Comparison of ENCODE assay signal across 8 cellular contexts in genomic region chr15:48285329-48286214, GRCh38. TPM values are rescaled to one million over a fixed set of nuclear protein-coding genes. Genes with fewer than 3 reads are reported as not detected.
DNase-seq lines count a peak whose midpoint lies in the region; ATAC-seq and TF ChIP-seq lines count a peak whose summit lies in the region.

No MANE protein-coding gene starts in this region.

- no TSS peak for BruUV-seq in PC-3 (replicated peaks; lab: Mats Ljungman, UMichigan)

- H3K27ac Mint-ChIP-seq in activated naive CD8-positive, alpha-beta T cell treated with anti-CD3 and anti-CD28 coated beads, Interleukin-2, amount 50 U/mL, for 24 hours = no peak overlapping the region

- H3K4me1 ChIP-seq in PC-3 (ENCODE audit: insufficient read depth, low read length) (peaks cover 7% of the 10 kb centered on the region), heart left ventricle (peaks cover 0 to 22% (median 0%) of the 10 kb centered on the region in 12 donors), prostate gland (replicated peaks) (no peaks in the 10 kb centered on the region)

- H3K36me3 Mint-ChIP-seq in activated naive CD8-positive, alpha-beta T cell treated with anti-CD3 and anti-CD28 coated beads, Interleukin-2, amount 50 U/mL, for 24 hours (ENCODE audit: low read depth) = no peaks in the 10 kb centered on the region

- peak; percentile 76 for TF ChIP-seq CTCF in PC-3 (conservative IDR thresholded peaks at IDR 0.05; ENCODE audit: low read depth, low read length)
- TF ChIP-seq CTCF in heart left ventricle (IDR thresholded peaks at IDR 0.05) = peak; percentile 59 to 84 (median 72)
- peak in 3 of 4 experiments; percentile 69 to 74 (median 70) for TF ChIP-seq CTCF in prostate gland (IDR thresholded peaks at IDR 0.05)

- WGBS in heart left ventricle, 4 donors = 24 to 27% (median 25%) methylated on average over 14 of the region's 14 CpGs
- 12% methylated on average over 14 of the region's 14 CpGs for WGBS in prostate gland

- no peak overlapping the region for H3K4me3 Mint-ChIP-seq in activated naive CD8-positive, alpha-beta T cell treated with anti-CD3 and anti-CD28 coated beads, Interleukin-2, amount 50 U/mL, for 24 hours

- no peaks in the 10 kb centered on the region for H3K4me1 Mint-ChIP-seq in activated naive CD8-positive, alpha-beta T cell treated with anti-CD3 and anti-CD28 coated beads, Interleukin-2, amount 50 U/mL, for 24 hours

- H3K9me3 ChIP-seq in PC-3 (ENCODE audit: low read length) = no peaks in the 10 kb centered on the region
- no peaks in the 10 kb centered on the region for H3K9me3 ChIP-seq in heart left ventricle
- H3K9me3 ChIP-seq in prostate gland = no peaks in the 10 kb centered on the region

- TF ChIP-seq POLR2A in heart left ventricle (IDR thresholded peaks at IDR 0.05) (no peak), prostate gland (IDR thresholded peaks at IDR 0.05) (no peak)

- no peaks in the 10 kb centered on the region for H3F3A ChIP-seq in PC-3 (ENCODE audit: low read length, unreplicated experiment)

- CTCF ChIA-PET in PC-3 (lab: Charles Lee) = interaction anchor here (0.6 to 1.6 kb wide), 5 partner anchors 173 to 1100 kb away, joined by 3 to 5 read pairs (median 3); no protein-coding TSS in a partner anchor

- peak overlapping the region; percentile 80 for H3K4me2 ChIP-seq in PC-3 (ENCODE audit: low read length)

- H3K4me3 ChIP-seq in PC-3 (ENCODE audit: low read length) (peak overlapping the region; percentile 51; the same call in 1 of the 2 replicates), heart left ventricle (peak overlapping the region in 8 of 12 donors; percentile 5 to 31 (median 28)), prostate gland (no peak overlapping the region)

- H3K36me3 ChIP-seq in PC-3 (ENCODE audit: low read depth, low read length) = no peaks in the 10 kb centered on the region
- no peaks in the 10 kb centered on the region for H3K36me3 ChIP-seq in heart left ventricle
- no peaks in the 10 kb centered on the region for H3K36me3 ChIP-seq in prostate gland

- H3K27ac ChIP-seq in PC-3 (ENCODE audit: low read length) (no peak overlapping the region), heart left ventricle (no peak overlapping the region), prostate gland (no peak overlapping the region)

- no peaks in the 10 kb centered on the region for H3K79me2 ChIP-seq in PC-3 (ENCODE audit: low read length)

- no peaks in the 10 kb centered on the region for H4K20me1 ChIP-seq in PC-3 (ENCODE audit: low read length)

- intact Hi-C loops in PC-3 (cut with micrococcal nuclease) (loop anchor here (1.0 to 5.0 kb wide), 2 partner anchors 173 to 1088 kb away; no protein-coding TSS in a partner anchor), heart left ventricle (cut with DNase I) (loop anchor here in 9 of 10 donors (2.0 to 10.0 kb wide), 7 partner anchors 171 to 1091 kb away; no protein-coding TSS in a partner anchor), prostate gland (cut with DNase I) (no loop called here)

- no peaks in the 10 kb centered on the region for H3K9me2 ChIP-seq in PC-3 (replicated peaks; ENCODE audit: low read length)

- H3K27me3 Mint-ChIP-seq in activated naive CD8-positive, alpha-beta T cell treated with anti-CD3 and anti-CD28 coated beads, Interleukin-2, amount 50 U/mL, for 24 hours = peaks cover 1% of the 10 kb centered on the region

- POLR2A ChIA-PET in PC-3 (lab: Charles Lee; ENCODE audit: unreplicated experiment) = no interaction called here

- DNase-seq in DMS 273 treated with DMSO at 0.1 percent for 48 hours (lab: John Stamatoyannopoulos, UW) (peak; percentile 17), KG1 (lab: John Stamatoyannopoulos, UW) (peak; percentile 75), PC-3 (peak; percentile 89), heart left ventricle (peak in 3 of 5 donors; percentile 28 to 41 (median 38)), prostate gland (ENCODE audit: low spot score) (peak; percentile 81)
- peak; percentile 27 for DNase-seq in activated naive CD8-positive, alpha-beta T cell treated with anti-CD3 and anti-CD28 coated beads, Interleukin-2, amount 50 U/mL, for 24 hours
- DNase-seq in activated effector memory CD4-positive, alpha-beta T cell treated with Interleukin-2 at 50 U/mL for 16 hours = no peak

- H3K9ac ChIP-seq in PC-3 (ENCODE audit: low read length) = no peak overlapping the region

- H2AFZ ChIP-seq in PC-3 (ENCODE audit: low read length) = peak overlapping the region; percentile 60

- ATAC-seq in GM19452 (IDR thresholded peaks at IDR 0.05; ENCODE audit: unreplicated experiment) = peak; percentile 74
- ATAC-seq in PC-3 = peak; percentile 89
- no peak for ATAC-seq in activated naive CD8-positive, alpha-beta T cell treated with anti-CD3 and anti-CD28 coated beads, Interleukin-2, amount 50 U/mL, for 24 hours
- peak; percentile 45 to 80 (median 70) for ATAC-seq in heart left ventricle

- no peaks in the 10 kb centered on the region for H3K9me3 Mint-ChIP-seq in activated naive CD8-positive, alpha-beta T cell treated with anti-CD3 and anti-CD28 coated beads, Interleukin-2, amount 50 U/mL, for 24 hours

- H3K27me3 ChIP-seq in PC-3 (ENCODE audit: low read length) (peaks cover 4% of the 10 kb centered on the region; the same call in 1 of the 2 replicates), heart left ventricle (peaks cover 0 to 3% (median 0%) of the 10 kb centered on the region in 9 donors), prostate gland (replicated peaks; ENCODE audit: insufficient read depth) (no peaks in the 10 kb centered on the region)

RNA-seq across cellular contexts. Expression of gene DUT, which starts 45.7 kb away (rescaled TPM):
- total RNA-seq in PC-3 (2014; rRNA removed) = 76.9 and 85.2 TPM in 2 replicates
- total RNA-seq in heart left ventricle = 10 to 100 TPM; 50.9 to 79.9 (median 62.6) TPM
- polyA plus RNA-seq in heart left ventricle = 10 to 100 TPM; 44.0 to 45.4 TPM
- total RNA-seq in prostate gland = 100 to 1,000 TPM in 1 of 2 donors, 10 to 100 TPM in 1; 87.0 to 104 TPM

Comparison
In these comparisons a context has a peak if more than half of its experiments do, and no peak if none do; other contexts are left out.
1. H3K4me3 ChIP-seq: peak in PC-3 (single experiment) and heart left ventricle (8 of 12); none in prostate gland (0 of 2).
2. Peak in every context shown above with its lines, with median percentiles within 50 percentile points of each other: CTCF ChIP-seq.